31 cellular contexts compared by ENCODE assay signal in genomic region chr12:125091401-125091800, GRCh38.
"Had no signal": no experiment of that assay in that cellular context is flagged by ENCODE, and none has a peak within 500 bp of the region (broad histone marks: within the 10 kb centered on the region; RNA-seq: fewer than 3 reads in every experiment).

No MANE protein-coding gene starts in this region.

- DNase-seq: activated B cell treated with CpG ODN at 0.5 μM for 24 hours; activated CD4-positive, alpha-beta memory T cell treated with anti-CD3 and anti-CD28 coated beads for 36 hours; activated CD4-positive, alpha-beta T cell treated with anti-CD3 and anti-CD28 coated beads, Interleukin-2, amount 10 ng/mL, durations not matched to agents 24 days and 14 days; activated CD8-positive, alpha-beta memory T cell treated with anti-CD3 and anti-CD28 coated beads, Interleukin-2, amount 10 ng/mL, durations not matched to agents 7 days and 5 days; activated CD8-positive, alpha-beta memory T cell treated with anti-CD3 and anti-CD28 coated beads, Interleukin-2, amount 50 U/mL, for 4 hours; activated CD8-positive, alpha-beta T cell treated with anti-CD3 and anti-CD28 coated beads, Interleukin-2, amount 10 ng/mL, durations not matched to agents 7 days and 5 days; activated effector memory CD4-positive, alpha-beta T cell treated with anti-CD3 and anti-CD28 coated beads, Interleukin-2, amount 50 U/mL, for 16 hours; activated naive CD4-positive, alpha-beta T cell treated with anti-CD3 and anti-CD28 coated beads for 36 hours; activated naive CD8-positive, alpha-beta T cell treated with anti-CD3 and anti-CD28 coated beads, Interleukin-2, amount 10 ng/mL, durations not matched to agents 7 days and 5 days; activated T-cell treated with anti-CD3 and anti-CD28 coated beads, Interleukin-2, amount 50 U/mL, for 1 hour; activated T-cell treated with anti-CD3 and anti-CD28 coated beads, Interleukin-2, amount 50 U/mL, for 48 hours; brain microvascular endothelial cell; effector CD4-positive, alpha-beta T cell; effector memory CD8-positive, alpha-beta T cell; erythroblast; foreskin melanocyte; head of caudate nucleus; T-helper 1 cell; T-helper 17 cell; T1000; WERI-Rb-1 had no signal

- H3K27ac ChIP-seq: brain microvascular endothelial cell, coronary artery, esophagus muscularis mucosa, gastroesophageal sphincter, WERI-Rb-1 had no signal

- H3K36me3 Mint-ChIP-seq: activated CD8-positive, alpha-beta memory T cell treated with anti-CD3 and anti-CD28 coated beads, Interleukin-2, amount 10 ng/mL, durations not matched to agents 7 days and 5 days; activated naive CD4-positive, alpha-beta T cell treated with anti-CD3 and anti-CD28 coated beads, Interleukin-2, amount 50 U/mL, for 72 hours had no signal

- H3K4me1 Mint-ChIP-seq: activated B cell treated with CpG ODN at 0.5 μM for 24 hours; activated CD4-positive, alpha-beta T cell treated with anti-CD3 and anti-CD28 coated beads, Interleukin-2, amount 10 ng/mL, durations not matched to agents 24 days and 14 days; activated CD8-positive, alpha-beta memory T cell treated with anti-CD3 and anti-CD28 coated beads, Interleukin-2, amount 10 ng/mL, durations not matched to agents 7 days and 5 days had no signal

- H3K27ac Mint-ChIP-seq: activated B cell treated with CpG ODN at 0.5 μM for 24 hours; activated CD4-positive, alpha-beta memory T cell treated with anti-CD3 and anti-CD28 coated beads for 36 hours; activated CD4-positive, alpha-beta T cell treated with anti-CD3 and anti-CD28 coated beads, Interleukin-2, amount 10 ng/mL, durations not matched to agents 24 days and 14 days; activated CD8-positive, alpha-beta memory T cell treated with anti-CD3 and anti-CD28 coated beads, Interleukin-2, amount 10 ng/mL, durations not matched to agents 7 days and 5 days; activated CD8-positive, alpha-beta T cell treated with anti-CD3 and anti-CD28 coated beads, Interleukin-2, amount 10 ng/mL, durations not matched to agents 7 days and 5 days; activated naive CD4-positive, alpha-beta T cell treated with anti-CD3 and anti-CD28 coated beads for 36 hours; activated naive CD4-positive, alpha-beta T cell treated with anti-CD3 and anti-CD28 coated beads, Interleukin-2, amount 50 U/mL, for 72 hours; activated naive CD8-positive, alpha-beta T cell treated with anti-CD3 and anti-CD28 coated beads, Interleukin-2, amount 10 ng/mL, durations not matched to agents 7 days and 5 days; activated T-helper 1 cell treated with anti-CD3 and anti-CD28 coated beads, Interleukin-12 subunit alpha, Interleukin-12 subunit beta, Interleukin-2, Interleukin-4 antibody, amounts not matched to agents 30 ng/mL and 10 ng/mL and 1 ng/mL, durations not matched to agents 14 hours and 24 hours and 36 hours; activated T-helper 2 cell treated with anti-CD3 and anti-CD28 coated beads, Interferon-gamma antibody, Interleukin-2, Interleukin-4, amounts not matched to agents 10 μg/mL and 5 μg/mL and 100 μg/mL, durations not matched to agents 14 hours and 24 hours and 36 hours; dendritic cell treated with granulocyte-macrophage colony-stimulating factor and Interleukin-4, amounts not matched to agents 40 ng/mL and 50 ng/mL, for 4 days; effector memory CD8-positive, alpha-beta T cell; T-helper 17 cell; T-helper 2 cell treated with Interferon-gamma antibody and Interleukin-4, amounts not matched to agents 5 μg/mL and 100 μg/mL, for 36 hours had no signal

- H3K27me3 Mint-ChIP-seq: activated B cell treated with CpG ODN at 0.5 μM for 24 hours; activated CD4-positive, alpha-beta memory T cell treated with anti-CD3 and anti-CD28 coated beads for 36 hours; activated CD4-positive, alpha-beta T cell treated with anti-CD3 and anti-CD28 coated beads, Interleukin-2, amount 10 ng/mL, durations not matched to agents 24 days and 14 days; activated CD8-positive, alpha-beta memory T cell treated with anti-CD3 and anti-CD28 coated beads, Interleukin-2, amount 10 ng/mL, durations not matched to agents 7 days and 5 days; activated naive CD8-positive, alpha-beta T cell treated with anti-CD3 and anti-CD28 coated beads, Interleukin-2, amount 10 ng/mL, durations not matched to agents 7 days and 5 days; central memory CD8-positive, alpha-beta T cell; dendritic cell treated with granulocyte-macrophage colony-stimulating factor and Interleukin-4, amounts not matched to agents 40 ng/mL and 50 ng/mL, for 4 days; effector memory CD8-positive, alpha-beta T cell; T-helper 17 cell had no signal

- H3K9me3 Mint-ChIP-seq: activated B cell treated with CpG ODN at 0.5 μM for 24 hours; activated CD4-positive, alpha-beta memory T cell treated with anti-CD3 and anti-CD28 coated beads for 36 hours; activated CD4-positive, alpha-beta T cell treated with anti-CD3 and anti-CD28 coated beads, Interleukin-2, amount 10 ng/mL, durations not matched to agents 24 days and 14 days; activated naive CD4-positive, alpha-beta T cell treated with anti-CD3 and anti-CD28 coated beads for 36 hours; activated naive CD4-positive, alpha-beta T cell treated with anti-CD3 and anti-CD28 coated beads, Interleukin-2, amount 50 U/mL, for 72 hours; activated naive CD8-positive, alpha-beta T cell treated with anti-CD3 and anti-CD28 coated beads, Interleukin-2, amount 10 ng/mL, durations not matched to agents 7 days and 5 days; activated T-helper 1 cell treated with anti-CD3 and anti-CD28 coated beads, Interleukin-12 subunit alpha, Interleukin-12 subunit beta, Interleukin-2, Interleukin-4 antibody, amounts not matched to agents 30 ng/mL and 10 ng/mL and 1 ng/mL, durations not matched to agents 14 hours and 24 hours and 36 hours; activated T-helper 2 cell treated with anti-CD3 and anti-CD28 coated beads, Interferon-gamma antibody, Interleukin-2, Interleukin-4, amounts not matched to agents 10 μg/mL and 5 μg/mL and 100 μg/mL, durations not matched to agents 14 hours and 24 hours and 36 hours; central memory CD8-positive, alpha-beta T cell; dendritic cell treated with granulocyte-macrophage colony-stimulating factor and Interleukin-4, amounts not matched to agents 40 ng/mL and 50 ng/mL, for 4 days; effector memory CD8-positive, alpha-beta T cell; T-helper 2 cell treated with Interferon-gamma antibody and Interleukin-4, amounts not matched to agents 5 μg/mL and 100 μg/mL, for 36 hours had no signal

- H3K4me3 Mint-ChIP-seq: activated B cell treated with CpG ODN at 0.5 μM for 24 hours; activated CD4-positive, alpha-beta memory T cell treated with anti-CD3 and anti-CD28 coated beads for 36 hours; activated CD4-positive, alpha-beta T cell treated with anti-CD3 and anti-CD28 coated beads, Interleukin-2, amount 10 ng/mL, durations not matched to agents 24 days and 14 days; activated CD8-positive, alpha-beta memory T cell treated with anti-CD3 and anti-CD28 coated beads, Interleukin-2, amount 10 ng/mL, durations not matched to agents 7 days and 5 days; activated CD8-positive, alpha-beta T cell treated with anti-CD3 and anti-CD28 coated beads, Interleukin-2, amount 10 ng/mL, durations not matched to agents 7 days and 5 days; activated naive CD4-positive, alpha-beta T cell treated with anti-CD3 and anti-CD28 coated beads for 36 hours; activated naive CD8-positive, alpha-beta T cell treated with anti-CD3 and anti-CD28 coated beads, Interleukin-2, amount 10 ng/mL, durations not matched to agents 7 days and 5 days; activated T-helper 1 cell treated with anti-CD3 and anti-CD28 coated beads, Interleukin-12 subunit alpha, Interleukin-12 subunit beta, Interleukin-2, Interleukin-4 antibody, amounts not matched to agents 30 ng/mL and 10 ng/mL and 1 ng/mL, durations not matched to agents 14 hours and 24 hours and 36 hours; central memory CD8-positive, alpha-beta T cell; dendritic cell treated with granulocyte-macrophage colony-stimulating factor and Interleukin-4, amounts not matched to agents 40 ng/mL and 50 ng/mL, for 4 days; effector memory CD8-positive, alpha-beta T cell; T-helper 17 cell; T-helper 2 cell treated with Interferon-gamma antibody and Interleukin-4, amounts not matched to agents 5 μg/mL and 100 μg/mL, for 36 hours had no signal

- ATAC-seq: activated CD4-positive, CD25-positive, alpha-beta regulatory T cell treated with anti-CD3 and anti-CD28 coated beads, Interleukin-2, amount 50 U/mL, for 24 hours; activated CD8-positive, alpha-beta memory T cell treated with anti-CD3 and anti-CD28 coated beads, Interleukin-2, amount 10 ng/mL, durations not matched to agents 7 days and 5 days; activated CD8-positive, alpha-beta T cell treated with anti-CD3 and anti-CD28 coated beads, Interleukin-2, amount 10 ng/mL, durations not matched to agents 7 days and 5 days; activated naive CD4-positive, alpha-beta T cell treated with anti-CD3 and anti-CD28 coated beads, Interleukin-2, amount 50 U/mL, for 72 hours; effector memory CD8-positive, alpha-beta T cell; gastroesophageal sphincter; T-helper 17 cell had no signal
